Comparison of ENCODE assay signal across 29 cellular contexts in the genomic region with DNA sequence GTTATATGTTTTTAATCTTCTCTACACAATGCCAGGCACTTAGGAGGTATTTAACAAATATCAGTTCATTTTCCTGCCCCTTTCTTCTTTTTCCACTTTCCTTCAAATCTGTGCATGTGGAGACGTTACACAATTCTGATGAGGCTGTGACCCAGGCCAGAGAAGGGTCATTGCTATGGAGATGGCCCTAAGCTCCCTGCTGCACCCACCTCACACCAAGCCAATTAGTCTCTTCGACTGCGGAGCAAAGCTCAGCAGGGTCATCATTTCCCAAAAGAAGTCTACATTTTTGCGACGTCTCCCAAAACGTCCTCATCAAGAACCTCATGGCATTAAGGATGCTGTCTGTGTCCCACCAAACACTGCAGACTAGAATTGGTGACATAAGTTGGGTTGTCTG. TPM values are rescaled to one million over a fixed set of nuclear protein-coding genes. Genes with fewer than 3 reads are reported as not detected.
"Had no signal": no experiment of that assay in that cellular context is flagged by ENCODE, and none has a peak within 500 bp of the region (broad histone marks: within the 10 kb centered on the region; RNA-seq: fewer than 3 reads in every experiment).

No MANE protein-coding gene starts in this region.

- H3K27ac Mint-ChIP-seq: mesothelial cell of epicardium; naive B cell; natural killer cell treated with Interleukin-12 subunit alpha and Interleukin-12 subunit beta and Interleukin-15 and Interleukin-18, amount 100 ng/mL, for 72 hours; stimulated activated effector memory CD8-positive, alpha-beta T cell treated with anti-CD3 and anti-CD28 coated beads, Interleukin-12 subunit alpha, Interleukin-12 subunit beta, amount 100 ng/mL, for 72 hours; stimulated activated naive CD8-positive, alpha-beta T cell treated with anti-CD3 and anti-CD28 coated beads, Interleukin-15, Interleukin-2, amounts not matched to agents 100 ng/mL and 50 ng/mL, for 24 hours had no signal

- FAIRE-seq: small intestine, urothelium cell line had no signal

- H3K9me3 Mint-ChIP-seq: natural killer cell treated with Interleukin-12 subunit alpha and Interleukin-12 subunit beta and Interleukin-15 and Interleukin-18, amount 100 ng/mL, for 72 hours had no signal

- H3K9ac ChIP-seq: parathyroid adenoma had no signal

- H3K9me3 ChIP-seq: lower lobe of right lung, sigmoid colon, suprapubic skin, thoracic aorta, upper lobe of right lung had no signal

- H3K4me3 ChIP-seq: heart right ventricle, hepatocyte, lower lobe of right lung, psoas muscle, right atrium auricular region, sigmoid colon, spleen, suprapubic skin, thoracic aorta, tibial artery, upper lobe of right lung had no signal

- H3K27ac ChIP-seq: heart right ventricle, hepatocyte, lower lobe of right lung, parathyroid adenoma, psoas muscle, right atrium auricular region, sigmoid colon, spleen, suprapubic skin, thoracic aorta, tibial artery, upper lobe of right lung had no signal

- H3K79me2 ChIP-seq: hepatocyte, parathyroid adenoma had no signal

- H3K4me1 ChIP-seq: heart right ventricle, lower lobe of right lung, parathyroid adenoma, psoas muscle, right atrium auricular region, sigmoid colon, spleen, suprapubic skin, tibial artery, upper lobe of right lung had no signal

- H2AFZ ChIP-seq: hepatocyte, parathyroid adenoma had no signal

- H3K27me3 ChIP-seq: hepatocyte, right atrium auricular region, sigmoid colon, suprapubic skin, tibial artery, upper lobe of right lung had no signal

- ATAC-seq: heart right ventricle; left ventricle myocardium superior; lower lobe of right lung; natural killer cell treated with Interleukin-12 subunit alpha and Interleukin-12 subunit beta and Interleukin-15 and Interleukin-18, amount 100 ng/mL, for 72 hours; psoas muscle; stimulated activated effector memory CD8-positive, alpha-beta T cell treated with anti-CD3 and anti-CD28 coated beads, Interleukin-12 subunit alpha, Interleukin-12 subunit beta, amount 100 ng/mL, for 72 hours; upper lobe of right lung had no signal

- H3K4me3 Mint-ChIP-seq: mesothelial cell of epicardium; naive B cell; natural killer cell treated with Interleukin-12 subunit alpha and Interleukin-12 subunit beta and Interleukin-15 and Interleukin-18, amount 100 ng/mL, for 72 hours; stimulated activated effector memory CD8-positive, alpha-beta T cell treated with anti-CD3 and anti-CD28 coated beads, Interleukin-12 subunit alpha, Interleukin-12 subunit beta, amount 100 ng/mL, for 72 hours; stimulated activated naive CD8-positive, alpha-beta T cell treated with anti-CD3 and anti-CD28 coated beads, Interleukin-15, Interleukin-2, amounts not matched to agents 100 ng/mL and 50 ng/mL, for 24 hours had no signal

- H3K36me3 ChIP-seq: lower lobe of right lung, right atrium auricular region, sigmoid colon, spleen, suprapubic skin, thoracic aorta, upper lobe of right lung had no signal

- DNase-seq: heart right ventricle; islet precursor cell; left ventricle myocardium superior; lower lobe of right lung; mammary epithelial cell; mesenchymal stem cell; naive B cell; occipital lobe; psoas muscle; sigmoid colon; small intestine; spleen; stimulated activated CD4-positive, alpha-beta T cell treated with anti-CD3 and anti-CD28 coated beads, Interleukin-4, amount 100 ng/mL, for 24 hours; stimulated activated naive CD4-positive, alpha-beta T cell; tibial artery; trophoblast cell; upper lobe of right lung had no signal

- H3K4me2 ChIP-seq: hepatocyte had no signal

- H3K4me1 Mint-ChIP-seq: naive B cell; stimulated activated effector memory CD8-positive, alpha-beta T cell treated with anti-CD3 and anti-CD28 coated beads, Interleukin-12 subunit alpha, Interleukin-12 subunit beta, amount 100 ng/mL, for 72 hours had no signal

- H3K36me3 Mint-ChIP-seq: naive B cell; natural killer cell treated with Interleukin-12 subunit alpha and Interleukin-12 subunit beta and Interleukin-15 and Interleukin-18, amount 100 ng/mL, for 72 hours; stimulated activated effector memory CD8-positive, alpha-beta T cell treated with anti-CD3 and anti-CD28 coated beads, Interleukin-12 subunit alpha, Interleukin-12 subunit beta, amount 100 ng/mL, for 72 hours had no signal

RNA-seq across cellular contexts. Expression of a gene that starts 28.9 kb away (rescaled TPM):
- total RNA-seq: kidney epithelial cell; mononuclear cell; natural killer cell treated with Interleukin-12 subunit alpha and Interleukin-12 subunit beta and Interleukin-15 and Interleukin-18, amount 100 ng/mL, for 72 hours; occipital lobe had no signal
